Comparison of ENCODE assay signal across 20 cellular contexts in the genomic region with DNA sequence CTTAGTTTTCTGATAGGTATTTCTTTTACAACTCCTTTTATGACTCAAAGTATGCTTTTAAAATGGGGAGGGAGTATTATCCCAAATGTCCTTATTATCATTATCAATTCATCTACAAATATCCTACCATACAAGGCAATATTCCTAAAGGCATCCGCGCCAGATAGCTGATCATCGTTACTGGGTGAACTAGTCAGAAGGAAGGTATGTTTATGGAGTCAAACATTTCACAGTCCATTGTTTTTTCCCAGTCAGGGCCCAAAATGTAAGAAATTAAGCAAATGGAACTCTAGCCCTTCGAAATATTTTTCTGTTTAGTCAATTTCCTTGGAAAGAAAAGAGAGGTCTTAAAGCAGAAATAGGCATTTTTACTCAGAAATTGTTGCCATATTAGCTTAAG.
"Had no signal": no experiment of that assay in that cellular context is flagged by ENCODE, and none has a peak within 500 bp of the region (broad histone marks: within the 10 kb centered on the region; RNA-seq: fewer than 3 reads in every experiment).

No MANE protein-coding gene starts in this region.

- DNase-seq: activated CD4-positive, alpha-beta T cell treated with anti-CD3 and anti-CD28 coated beads for 36 hours; activated CD8-positive, alpha-beta memory T cell treated with anti-CD3 and anti-CD28 coated beads, Interleukin-2, amount 50 U/mL, for 48 hours; activated CD8-positive, alpha-beta T cell treated with anti-CD3 and anti-CD28 coated beads, Interleukin-2, amount 10 ng/mL, durations not matched to agents 7 days and 5 days; activated naive CD4-positive, alpha-beta T cell; endodermal cell; head of caudate nucleus; left ventricle myocardium inferior; stimulated activated CD4-positive, alpha-beta T cell treated with anti-CD3 and anti-CD28 coated beads, Interleukin-4, amount 100 ng/mL, for 1 hour; stimulated activated CD8-positive, alpha-beta memory T cell treated with anti-CD3 and anti-CD28 coated beads, Interleukin-4, amount 100 ng/mL, for 48 hours; stimulated activated naive CD8-positive, alpha-beta T cell treated with anti-CD3 and anti-CD28 coated beads, Interleukin-15, Interleukin-2, amounts not matched to agents 100 U/mL and 50 U/mL, for 24 hours; T-helper 1 cell; testis; upper lobe of right lung; WERI-Rb-1 had no signal

- H3K27me3 Mint-ChIP-seq: activated CD4-positive, alpha-beta T cell treated with anti-CD3 and anti-CD28 coated beads for 36 hours; brain; natural killer cell treated with Interleukin-12 subunit alpha and Interleukin-12 subunit beta and Interleukin-15 and Interleukin-18, amount 100 ng/mL, for 72 hours had no signal

- H3K27ac Mint-ChIP-seq: activated CD4-positive, alpha-beta T cell treated with anti-CD3 and anti-CD28 coated beads for 36 hours; activated CD8-positive, alpha-beta T cell treated with anti-CD3 and anti-CD28 coated beads, Interleukin-2, amount 10 ng/mL, durations not matched to agents 7 days and 5 days; activated T-helper 1 cell treated with anti-CD3 and anti-CD28 coated beads, Interleukin-12 subunit alpha, Interleukin-12 subunit beta, Interleukin-2, Interleukin-4 antibody, amounts not matched to agents 30 ng/mL and 10 ng/mL and 1 ng/mL, durations not matched to agents 14 hours and 24 hours and 36 hours; brain; endodermal cell; memory B cell; natural killer cell treated with Interleukin-12 subunit alpha and Interleukin-12 subunit beta and Interleukin-15 and Interleukin-18, amount 100 ng/mL, for 72 hours had no signal

- H3K9me3 ChIP-seq: left ventricle myocardium inferior, testis, upper lobe of right lung had no signal

- H3K4me1 Mint-ChIP-seq: activated CD4-positive, alpha-beta T cell treated with anti-CD3 and anti-CD28 coated beads for 36 hours; central memory CD8-positive, alpha-beta T cell; memory B cell had no signal

- H3K4me3 Mint-ChIP-seq: activated CD4-positive, alpha-beta T cell treated with anti-CD3 and anti-CD28 coated beads for 36 hours; activated CD8-positive, alpha-beta T cell treated with anti-CD3 and anti-CD28 coated beads, Interleukin-2, amount 10 ng/mL, durations not matched to agents 7 days and 5 days; activated T-helper 1 cell treated with anti-CD3 and anti-CD28 coated beads, Interleukin-12 subunit alpha, Interleukin-12 subunit beta, Interleukin-2, Interleukin-4 antibody, amounts not matched to agents 30 ng/mL and 10 ng/mL and 1 ng/mL, durations not matched to agents 14 hours and 24 hours and 36 hours; brain; central memory CD8-positive, alpha-beta T cell; endodermal cell; memory B cell; natural killer cell treated with Interleukin-12 subunit alpha and Interleukin-12 subunit beta and Interleukin-15 and Interleukin-18, amount 100 ng/mL, for 72 hours had no signal

- H3K27ac ChIP-seq: left ventricle myocardium inferior, testis, upper lobe of right lung, WERI-Rb-1 had no signal

- H3K27me3 ChIP-seq: testis, upper lobe of right lung had no signal

- H3K36me3 Mint-ChIP-seq: brain; memory B cell; natural killer cell treated with Interleukin-12 subunit alpha and Interleukin-12 subunit beta and Interleukin-15 and Interleukin-18, amount 100 ng/mL, for 72 hours had no signal

- H3K4me1 ChIP-seq: left ventricle myocardium inferior, testis, upper lobe of right lung had no signal

- FAIRE-seq: keratinocyte had no signal

- ATAC-seq: activated CD4-positive, alpha-beta T cell treated with anti-CD3 and anti-CD28 coated beads for 36 hours; activated CD8-positive, alpha-beta T cell treated with anti-CD3 and anti-CD28 coated beads, Interleukin-2, amount 10 ng/mL, durations not matched to agents 7 days and 5 days; natural killer cell treated with Interleukin-12 subunit alpha and Interleukin-12 subunit beta and Interleukin-15 and Interleukin-18, amount 100 ng/mL, for 72 hours; stimulated activated naive CD8-positive, alpha-beta T cell treated with anti-CD3 and anti-CD28 coated beads, Interleukin-15, Interleukin-2, amounts not matched to agents 100 U/mL and 50 U/mL, for 24 hours; upper lobe of right lung had no signal

- H3K36me3 ChIP-seq: left ventricle myocardium inferior, upper lobe of right lung, WERI-Rb-1 had no signal

- H3K4me3 ChIP-seq: left ventricle myocardium inferior, testis, upper lobe of right lung had no signal

- H3K9me3 Mint-ChIP-seq: brain, endodermal cell had no signal
